1 cellular context compared by ENCODE assay signal in genomic region chr5:178363501-178364325, GRCh38.
TF ChIP-seq lines count a peak whose summit lies in the region.

No MANE protein-coding gene starts in this region.

TF ChIP-seq in HepG2, 621 proteins besides CTCF, POLR2A, EP300 and RAD21:
- peak; percentile 24 for TF ChIP-seq MNT (IDR thresholded peaks at IDR 0.05)
- TF ChIP-seq RFXANK (CRISPR knock-in tag; IDR thresholded peaks at IDR 0.05) = no peak
